ENCODE assay signal across 13 cellular contexts in the genomic region with DNA sequence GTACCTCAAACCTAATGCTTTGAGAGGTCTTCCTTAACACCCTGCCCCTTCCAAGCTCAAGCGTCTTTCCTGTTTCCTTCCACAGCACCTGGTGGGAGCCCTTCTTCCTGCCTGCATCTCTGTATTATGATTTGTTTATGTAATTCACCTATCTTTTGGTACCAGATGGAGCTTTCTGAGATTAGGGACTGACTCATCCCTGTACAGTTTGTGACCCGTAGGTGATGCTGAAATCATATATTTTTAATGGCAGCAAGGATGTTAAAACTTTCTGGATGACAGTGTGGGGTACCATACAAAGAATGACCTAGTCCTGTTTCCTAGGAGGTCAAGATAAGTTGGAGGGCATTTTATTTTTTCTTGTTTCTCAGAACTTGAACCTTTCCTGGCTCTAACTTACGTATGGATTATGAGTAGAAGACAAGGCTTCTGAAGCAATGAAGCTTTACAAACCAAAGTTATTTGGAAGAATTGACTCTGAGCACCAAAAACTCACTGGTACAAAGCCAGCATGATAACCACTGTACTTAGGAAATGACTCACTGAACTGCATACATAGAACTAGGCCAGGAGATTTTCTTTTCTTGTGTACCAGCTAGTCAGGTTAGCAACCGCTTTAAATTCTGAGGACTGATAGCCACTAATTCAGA. TPM values are rescaled to one million over a fixed set of nuclear protein-coding genes. Genes with fewer than 3 reads are reported as not detected.
DNase-seq lines count a peak whose midpoint lies in the region; ATAC-seq, FAIRE-seq and TF ChIP-seq lines count a peak whose summit lies in the region.
"Had no signal": no experiment of that assay in that cellular context is flagged by ENCODE, and none has a peak within 500 bp of the region (broad histone marks: within the 10 kb centered on the region; RNA-seq: fewer than 3 reads in every experiment).

No MANE protein-coding gene starts in this region.

- POLR2A ChIA-PET in activated CD4-positive, alpha-beta T cell treated with anti-CD3 and anti-CD28 coated beads, Interleukin-2, amount 10 ng/mL, durations not matched to agents 7 days and 5 days (lab: Charles Lee): no interaction called here

- H3K4me3 Mint-ChIP-seq in activated CD4-positive, alpha-beta T cell treated with anti-CD3 and anti-CD28 coated beads, Interleukin-2, amount 10 ng/mL, durations not matched to agents 7 days and 5 days: no peak overlapping the region
- peak overlapping the region; percentile 25 for H3K4me3 Mint-ChIP-seq in activated T-helper 17 cell treated with anti-CD3 and anti-CD28 coated beads, Interleukin-2, amount 50 U/mL, for 72 hours
- H3K4me3 Mint-ChIP-seq: memory B cell, T-helper 17 cell had no signal

- ATAC-seq in HG03045 (IDR thresholded peaks at IDR 0.05; ENCODE audit: unreplicated experiment): peak; percentile 69
- peak; percentile 94 for ATAC-seq in activated T-helper 17 cell treated with anti-CD3 and anti-CD28 coated beads, Interleukin-2, amount 50 U/mL, for 72 hours (replicated peaks)
- peak; percentile 86 for ATAC-seq in stimulated activated naive CD8-positive, alpha-beta T cell treated with anti-CD3 and anti-CD28 coated beads, Interleukin-15, Interleukin-2, amounts not matched to agents 100 U/mL and 50 U/mL, for 24 hours
- ATAC-seq: T-helper 17 cell had no signal

- FAIRE-seq in HTR-8/SVneo (lab: Jason Lieb, UNC): no peak

- H3K27me3 Mint-ChIP-seq in activated CD4-positive, alpha-beta T cell treated with anti-CD3 and anti-CD28 coated beads, Interleukin-2, amount 10 ng/mL, durations not matched to agents 7 days and 5 days: peaks cover 9% of the 10 kb centered on the region
- H3K27me3 Mint-ChIP-seq in activated T-helper 17 cell treated with anti-CD3 and anti-CD28 coated beads, Interleukin-2, amount 50 U/mL, for 72 hours: peaks cover 4% of the 10 kb centered on the region
- H3K27me3 Mint-ChIP-seq: memory B cell, T-helper 17 cell had no signal

- no peak overlapping the region for H3K4me3 ChIP-seq in coronary artery

- H3K4me1 Mint-ChIP-seq in activated CD4-positive, alpha-beta T cell treated with anti-CD3 and anti-CD28 coated beads, Interleukin-2, amount 10 ng/mL, durations not matched to agents 7 days and 5 days: peaks cover 20% of the 10 kb centered on the region
- peaks cover 10% of the 10 kb centered on the region for H3K4me1 Mint-ChIP-seq in activated T-helper 17 cell treated with anti-CD3 and anti-CD28 coated beads, Interleukin-2, amount 50 U/mL, for 72 hours

- H3K27ac ChIP-seq in coronary artery: no peak overlapping the region

- no peak for DNase-seq in activated CD4-positive, alpha-beta T cell treated with anti-CD3 and anti-CD28 coated beads, Interleukin-2, amount 10 ng/mL, durations not matched to agents 7 days and 5 days
- DNase-seq in activated CD4-positive, alpha-beta T cell treated with anti-CD3 and anti-CD28 coated beads, Interleukin-2, amount 50 U/mL, for 48 hours: no peak
- DNase-seq in stimulated activated naive CD8-positive, alpha-beta T cell treated with anti-CD3 and anti-CD28 coated beads, Interleukin-15, Interleukin-2, amounts not matched to agents 100 U/mL and 50 U/mL, for 24 hours: no peak
- no peak for DNase-seq in globus pallidus (ENCODE audit: low spot score)
- no peak for DNase-seq in coronary artery (ENCODE audit: low spot score)
- no peak for DNase-seq in HTR-8/SVneo (ENCODE audit: insufficient read length, low spot score)
- DNase-seq: cerebellar nuclear complex; NCI-H1436; stimulated activated CD4-positive, alpha-beta T cell treated with anti-CD3 and anti-CD28 coated beads, Interleukin-4, amount 100 ng/mL, for 4 hours; T-helper 17 cell had no signal

- H3K9me3 Mint-ChIP-seq in activated CD4-positive, alpha-beta T cell treated with anti-CD3 and anti-CD28 coated beads, Interleukin-2, amount 10 ng/mL, durations not matched to agents 7 days and 5 days: peaks cover 5% of the 10 kb centered on the region
- no peaks in the 10 kb centered on the region for H3K9me3 Mint-ChIP-seq in activated T-helper 17 cell treated with anti-CD3 and anti-CD28 coated beads, Interleukin-2, amount 50 U/mL, for 72 hours
- H3K9me3 Mint-ChIP-seq: memory B cell had no signal

- H3K36me3 Mint-ChIP-seq in activated CD4-positive, alpha-beta T cell treated with anti-CD3 and anti-CD28 coated beads, Interleukin-2, amount 10 ng/mL, durations not matched to agents 7 days and 5 days (ENCODE audit: low read depth): peaks cover 6% of the 10 kb centered on the region
- no peaks in the 10 kb centered on the region for H3K36me3 Mint-ChIP-seq in activated T-helper 17 cell treated with anti-CD3 and anti-CD28 coated beads, Interleukin-2, amount 50 U/mL, for 72 hours (ENCODE audit: low read depth)

- no peak for TF ChIP-seq CTCF in coronary artery (IDR thresholded peaks at IDR 0.05)

- CTCF ChIA-PET in activated CD4-positive, alpha-beta T cell treated with anti-CD3 and anti-CD28 coated beads, Interleukin-2, amount 10 ng/mL, durations not matched to agents 7 days and 5 days (lab: Charles Lee): interaction anchor here (0.7 to 1.4 kb wide), 3 partner anchors 10 to 48 kb away, joined by 3 to 5 read pairs (median 4); no protein-coding TSS in a partner anchor

- peak overlapping the region; percentile 34 for H3K27ac Mint-ChIP-seq in activated CD4-positive, alpha-beta T cell treated with anti-CD3 and anti-CD28 coated beads, Interleukin-2, amount 10 ng/mL, durations not matched to agents 7 days and 5 days
- peak overlapping the region; percentile 68 for H3K27ac Mint-ChIP-seq in activated T-helper 17 cell treated with anti-CD3 and anti-CD28 coated beads, Interleukin-2, amount 50 U/mL, for 72 hours
- H3K27ac Mint-ChIP-seq: memory B cell had no signal

RNA-seq across cellular contexts. Expression of a gene that starts 46.6 kb away (rescaled TPM):
- total RNA-seq in activated CD4-positive, alpha-beta T cell treated with anti-CD3 and anti-CD28 coated beads, Interleukin-2, amount 10 ng/mL, durations not matched to agents 7 days and 5 days: 1 to 10 TPM; 1.4 to 3.0 TPM
- total RNA-seq in activated T-helper 17 cell treated with anti-CD3 and anti-CD28 coated beads, Interleukin-2, amount 50 U/mL, for 72 hours: 1 to 10 TPM; 1.3 to 2.0 TPM
